Comparison of ENCODE assay signal across 8 cellular contexts in the genomic region with DNA sequence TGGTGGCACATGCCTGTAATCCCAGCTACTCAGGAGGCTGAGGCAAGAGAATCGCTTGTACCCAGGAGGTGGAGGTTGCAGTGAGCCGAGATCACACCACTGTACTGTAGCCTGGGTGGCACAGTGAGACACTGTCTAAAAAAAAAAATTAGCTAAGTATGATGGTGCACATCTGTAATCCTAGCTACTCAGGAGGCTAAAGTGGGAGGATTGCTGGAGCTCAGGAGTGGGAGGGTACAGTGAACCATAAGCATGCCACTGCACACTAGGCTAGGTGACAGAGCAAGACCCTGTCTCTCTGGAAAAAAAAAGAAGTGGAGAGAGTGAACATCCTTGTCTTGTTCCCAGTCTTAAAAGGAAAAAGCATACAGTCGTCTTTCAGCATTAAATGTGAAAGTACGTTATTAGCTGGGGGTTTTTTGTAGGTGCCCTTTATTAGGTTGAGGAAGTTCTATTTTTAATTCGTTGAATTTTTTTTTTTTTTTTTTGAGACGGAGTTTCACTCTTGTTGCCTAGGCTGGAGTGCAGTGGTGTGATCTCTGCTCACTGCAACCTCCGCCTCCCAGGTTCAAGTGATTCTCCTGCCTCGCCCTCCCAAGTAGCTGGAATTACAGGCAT. TPM values are rescaled to one million over a fixed set of nuclear protein-coding genes. Genes with fewer than 3 reads are reported as not detected.
DNase-seq lines count a peak whose midpoint lies in the region; ATAC-seq and TF ChIP-seq lines count a peak whose summit lies in the region.
"Not testable (repeated sequence)": the region's sequence is repeated elsewhere in the genome, so short reads cannot be mapped to it uniquely, and the experiment has no call there.

No MANE protein-coding gene starts in this region.

- H3K79me2 ChIP-seq in SU-DHL-6 (ENCODE audit: insufficient read depth, low read length); smooth muscle cell (ENCODE audit: low read depth): not testable (repeated sequence)

- DNase-seq in smooth muscle cell (lab: John Stamatoyannopoulos, UW; ENCODE audit: unreplicated experiment), result not testable (repeated sequence)

- H3K9ac ChIP-seq in SU-DHL-6 (ENCODE audit: low read length), result peak overlapping the region; percentile 0; the same call in 1 of the 2 replicates
- not testable (repeated sequence) for H3K9ac ChIP-seq in smooth muscle cell (ENCODE audit: low read depth)

- not testable (repeated sequence) for H3K9me2 ChIP-seq in SU-DHL-6 (replicated peaks; ENCODE audit: insufficient read depth, low read length)

- not testable (repeated sequence) for H4K20me1 ChIP-seq in SU-DHL-6 (ENCODE audit: low read depth, low read length); smooth muscle cell (ENCODE audit: low read depth)

- not testable (repeated sequence) for TF ChIP-seq CTCF in GM12875 (IDR thresholded peaks at IDR 0.05; ENCODE audit: borderline replicate concordance, insufficient read depth, low read depth, low read length); SU-DHL-6 (IDR thresholded peaks at IDR 0.05; ENCODE audit: insufficient read depth, low read length, poor library complexity, severe bottlenecking); smooth muscle cell (IDR thresholded peaks at IDR 0.05; ENCODE audit: borderline replicate concordance, insufficient read depth, poor library complexity, severe bottlenecking)

- peak overlapping the region; percentile 26 for H3K4me3 ChIP-seq in GM12875 (ENCODE audit: low read depth, low read length)
- not testable (repeated sequence) for H3K4me3 ChIP-seq in SU-DHL-6 (ENCODE audit: insufficient read depth, low read length, poor library complexity, severe bottlenecking); smooth muscle cell

- WGBS in smooth muscle cell (ENCODE audit: low lambda C conversion rate), result 94% methylated on average over 8 of the region's 8 CpGs

- not testable (repeated sequence) for H3K4me1 ChIP-seq in smooth muscle cell (ENCODE audit: low read depth)

- H3K9me3 ChIP-seq in SU-DHL-6 (ENCODE audit: insufficient read depth, low read length); smooth muscle cell (replicated peaks; ENCODE audit: low read depth): not testable (repeated sequence)

- H2AFZ ChIP-seq in SU-DHL-6 (ENCODE audit: low read depth, low read length, severe bottlenecking); smooth muscle cell (ENCODE audit: low read depth): not testable (repeated sequence)

- not testable (repeated sequence) for H3K27me3 ChIP-seq in SU-DHL-6 (ENCODE audit: low read length); smooth muscle cell (ENCODE audit: low read depth)

- not testable (repeated sequence) for H3F3A ChIP-seq in SU-DHL-6 (ENCODE audit: insufficient read depth)
- peaks cover 15% of the 10 kb centered on the region for H3F3A ChIP-seq in smooth muscle cell (ENCODE audit: low read depth)

- H3K27ac ChIP-seq in SU-DHL-6 (ENCODE audit: low read depth, low read length) (peak overlapping the region; percentile 23; the same call in 1 of the 2 replicates), smooth muscle cell (ENCODE audit: low read depth) (peak overlapping the region; percentile 93)

- H3K4me2 ChIP-seq in SU-DHL-6 (ENCODE audit: low read depth, low read length, poor library complexity, severe bottlenecking), result peak overlapping the region; percentile 43
- not testable (repeated sequence) for H3K4me2 ChIP-seq in smooth muscle cell

- ATAC-seq in GM18867 (IDR thresholded peaks at IDR 0.05; ENCODE audit: unreplicated experiment) (peak; percentile 69), GM21447 (IDR thresholded peaks at IDR 0.05; ENCODE audit: unreplicated experiment) (peak; percentile 58), HG02610 (IDR thresholded peaks at IDR 0.05; ENCODE audit: unreplicated experiment) (peak; percentile 63), HG02884 (IDR thresholded peaks at IDR 0.05; ENCODE audit: unreplicated experiment) (peak; percentile 51), HG03439 (IDR thresholded peaks at IDR 0.05; ENCODE audit: unreplicated experiment) (peak; percentile 70)

- H3K36me3 ChIP-seq in SU-DHL-6 (ENCODE audit: low read length); smooth muscle cell (ENCODE audit: low read depth): not testable (repeated sequence)

RNA-seq across cellular contexts. Expression of gene CRTAP, which starts 25.3 kb away (rescaled TPM):
- total RNA-seq in smooth muscle cell, result 206 and 235 TPM in 2 replicates
- polyA plus RNA-seq in smooth muscle cell, result 147 and 195 TPM in 2 replicates

RNA-seq across cellular contexts. Expression of gene GLB1, which starts 42.2 kb away (rescaled TPM):
- total RNA-seq in smooth muscle cell, result 106 and 123 TPM in 2 replicates
- polyA plus RNA-seq in smooth muscle cell, result 91.5 and 99.6 TPM in 2 replicates

RNA-seq across cellular contexts. Expression of gene TMPPE, which starts 42.2 kb away (rescaled TPM):
- total RNA-seq in smooth muscle cell, result 2.8 and 3.6 TPM in 2 replicates
- polyA plus RNA-seq in smooth muscle cell, result 0.14 and 1.6 TPM in 2 replicates
